In the genomic region with DNA sequence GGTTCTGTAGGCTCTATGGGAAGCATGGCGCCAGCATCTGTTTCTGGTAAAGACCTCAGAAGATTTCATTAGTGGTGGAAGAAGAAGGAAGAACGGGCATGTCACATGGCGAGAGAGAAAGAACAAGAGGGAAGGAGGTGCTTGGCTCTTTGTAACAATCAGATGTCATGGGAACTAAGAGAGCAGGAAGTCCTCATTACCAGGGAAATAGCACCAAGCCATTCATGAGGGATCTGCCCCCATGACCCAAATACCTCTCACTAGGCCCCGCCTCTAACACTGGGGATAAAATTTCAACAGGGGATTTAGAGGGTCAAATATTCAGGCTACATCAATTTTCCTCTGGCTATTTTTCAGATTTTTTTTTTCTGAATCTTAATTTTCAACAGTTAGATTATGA, we compare ENCODE assay signal across 1 cellular context.
TF ChIP-seq lines count a peak whose summit lies in the region.

No MANE protein-coding gene starts in this region.

TF ChIP-seq in WTC11, 78 proteins besides CTCF, POLR2A, EP300 and RAD21 (continued from another document):
- TF ChIP-seq, protein P1, sequence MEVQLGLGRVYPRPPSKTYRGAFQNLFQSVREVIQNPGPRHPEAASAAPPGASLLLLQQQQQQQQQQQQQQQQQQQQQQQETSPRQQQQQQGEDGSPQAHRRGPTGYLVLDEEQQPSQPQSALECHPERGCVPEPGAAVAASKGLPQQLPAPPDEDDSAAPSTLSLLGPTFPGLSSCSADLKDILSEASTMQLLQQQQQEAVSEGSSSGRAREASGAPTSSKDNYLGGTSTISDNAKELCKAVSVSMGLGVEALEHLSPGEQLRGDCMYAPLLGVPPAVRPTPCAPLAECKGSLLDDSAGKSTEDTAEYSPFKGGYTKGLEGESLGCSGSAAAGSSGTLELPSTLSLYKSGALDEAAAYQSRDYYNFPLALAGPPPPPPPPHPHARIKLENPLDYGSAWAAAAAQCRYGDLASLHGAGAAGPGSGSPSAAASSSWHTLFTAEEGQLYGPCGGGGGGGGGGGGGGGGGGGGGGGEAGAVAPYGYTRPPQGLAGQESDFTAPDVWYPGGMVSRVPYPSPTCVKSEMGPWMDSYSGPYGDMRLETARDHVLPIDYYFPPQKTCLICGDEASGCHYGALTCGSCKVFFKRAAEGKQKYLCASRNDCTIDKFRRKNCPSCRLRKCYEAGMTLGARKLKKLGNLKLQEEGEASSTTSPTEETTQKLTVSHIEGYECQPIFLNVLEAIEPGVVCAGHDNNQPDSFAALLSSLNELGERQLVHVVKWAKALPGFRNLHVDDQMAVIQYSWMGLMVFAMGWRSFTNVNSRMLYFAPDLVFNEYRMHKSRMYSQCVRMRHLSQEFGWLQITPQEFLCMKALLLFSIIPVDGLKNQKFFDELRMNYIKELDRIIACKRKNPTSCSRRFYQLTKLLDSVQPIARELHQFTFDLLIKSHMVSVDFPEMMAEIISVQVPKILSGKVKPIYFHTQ (CRISPR knock-in tag; IDR thresholded peaks at IDR 0.05): no peak
- TF ChIP-seq, protein P2, sequence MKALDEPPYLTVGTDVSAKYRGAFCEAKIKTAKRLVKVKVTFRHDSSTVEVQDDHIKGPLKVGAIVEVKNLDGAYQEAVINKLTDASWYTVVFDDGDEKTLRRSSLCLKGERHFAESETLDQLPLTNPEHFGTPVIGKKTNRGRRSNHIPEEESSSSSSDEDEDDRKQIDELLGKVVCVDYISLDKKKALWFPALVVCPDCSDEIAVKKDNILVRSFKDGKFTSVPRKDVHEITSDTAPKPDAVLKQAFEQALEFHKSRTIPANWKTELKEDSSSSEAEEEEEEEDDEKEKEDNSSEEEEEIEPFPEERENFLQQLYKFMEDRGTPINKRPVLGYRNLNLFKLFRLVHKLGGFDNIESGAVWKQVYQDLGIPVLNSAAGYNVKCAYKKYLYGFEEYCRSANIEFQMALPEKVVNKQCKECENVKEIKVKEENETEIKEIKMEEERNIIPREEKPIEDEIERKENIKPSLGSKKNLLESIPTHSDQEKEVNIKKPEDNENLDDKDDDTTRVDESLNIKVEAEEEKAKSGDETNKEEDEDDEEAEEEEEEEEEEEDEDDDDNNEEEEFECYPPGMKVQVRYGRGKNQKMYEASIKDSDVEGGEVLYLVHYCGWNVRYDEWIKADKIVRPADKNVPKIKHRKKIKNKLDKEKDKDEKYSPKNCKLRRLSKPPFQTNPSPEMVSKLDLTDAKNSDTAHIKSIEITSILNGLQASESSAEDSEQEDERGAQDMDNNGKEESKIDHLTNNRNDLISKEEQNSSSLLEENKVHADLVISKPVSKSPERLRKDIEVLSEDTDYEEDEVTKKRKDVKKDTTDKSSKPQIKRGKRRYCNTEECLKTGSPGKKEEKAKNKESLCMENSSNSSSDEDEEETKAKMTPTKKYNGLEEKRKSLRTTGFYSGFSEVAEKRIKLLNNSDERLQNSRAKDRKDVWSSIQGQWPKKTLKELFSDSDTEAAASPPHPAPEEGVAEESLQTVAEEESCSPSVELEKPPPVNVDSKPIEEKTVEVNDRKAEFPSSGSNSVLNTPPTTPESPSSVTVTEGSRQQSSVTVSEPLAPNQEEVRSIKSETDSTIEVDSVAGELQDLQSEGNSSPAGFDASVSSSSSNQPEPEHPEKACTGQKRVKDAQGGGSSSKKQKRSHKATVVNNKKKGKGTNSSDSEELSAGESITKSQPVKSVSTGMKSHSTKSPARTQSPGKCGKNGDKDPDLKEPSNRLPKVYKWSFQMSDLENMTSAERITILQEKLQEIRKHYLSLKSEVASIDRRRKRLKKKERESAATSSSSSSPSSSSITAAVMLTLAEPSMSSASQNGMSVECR (CRISPR knock-in tag; IDR thresholded peaks at IDR 0.05; ENCODE audit: borderline replicate concordance): no peak
- TF ChIP-seq ZNF138 (CRISPR knock-in tag; conservative IDR thresholded peaks at IDR 0.05): no peak
TF ChIP-seq in WTC11: peak in this region for 0.
